In the genomic region with DNA sequence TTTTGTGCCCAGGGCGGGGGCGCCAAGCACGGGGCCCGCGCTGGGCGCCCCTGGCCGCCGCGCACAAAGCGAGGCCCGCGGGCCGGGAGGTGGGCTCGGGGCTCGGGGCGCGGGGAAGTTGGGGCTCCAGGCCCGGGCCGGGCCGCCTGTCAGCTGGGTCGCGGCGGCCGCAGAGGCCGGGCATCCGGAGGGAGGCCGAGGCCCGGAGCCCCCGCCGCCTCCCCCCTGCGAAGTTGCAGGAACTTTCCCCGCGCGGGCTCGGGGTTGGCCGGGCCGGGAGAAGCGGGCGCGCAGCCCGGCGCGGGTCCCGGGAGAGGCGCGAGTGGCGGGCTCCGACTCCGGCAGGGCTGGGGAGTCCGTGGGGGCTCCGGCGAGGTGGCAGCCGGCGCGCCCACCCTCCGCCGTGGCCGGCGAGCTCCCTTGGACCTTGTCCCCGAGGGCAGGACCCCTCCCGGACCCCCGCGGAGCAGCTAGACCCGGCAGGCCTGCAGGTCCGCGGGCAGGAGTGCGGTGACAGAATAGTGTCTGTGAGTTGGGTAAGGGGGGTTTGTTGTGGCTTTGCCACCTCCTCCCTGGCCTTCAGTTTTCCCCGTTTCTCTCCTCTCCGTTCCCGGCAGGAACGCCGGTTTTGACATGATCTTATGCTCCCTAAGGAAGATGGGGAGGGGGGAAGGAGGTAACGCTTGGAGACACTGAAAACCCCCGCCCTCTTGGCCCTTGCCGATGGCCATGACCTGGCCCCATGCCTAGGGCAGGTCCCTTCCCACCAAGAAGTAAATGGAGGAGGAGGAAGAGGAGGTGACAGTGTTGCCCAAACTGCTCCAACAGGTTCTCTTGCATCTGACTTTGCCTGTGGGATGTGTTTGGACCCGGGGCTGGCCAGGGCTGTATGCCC, we compare ENCODE assay signal across 8 cellular contexts. TPM values are rescaled to one million over a fixed set of nuclear protein-coding genes. Genes with fewer than 3 reads are reported as not detected.
DNase-seq lines count a peak whose midpoint lies in the region; ATAC-seq and TF ChIP-seq lines count a peak whose summit lies in the region.

No MANE protein-coding gene starts in this region.

- WGBS in lower leg skin, 2 donors = 2 to 3% methylated on average over 15 to 49 of the region's 76 CpGs
- 4% methylated on average over 76 of the region's 76 CpGs for WGBS in thymus

- TF ChIP-seq POLR2A in Peyer's patch (IDR thresholded peaks at IDR 0.05) (no peak), lower leg skin (IDR thresholded peaks at IDR 0.05) (no peak)

- peak; percentile 19 for DNase-seq in Caki2 (ENCODE audit: low read depth)
- DNase-seq in Peyer's patch = peak in 2 of 3 donors; percentile 53 to 65
- no peak for DNase-seq in choroid plexus epithelial cell (ENCODE audit: low read depth)
- peak in 1 of 2 donors; percentile 90 for DNase-seq in lower leg skin (ENCODE audit: low spot score in 2 of 2)
- DNase-seq in NCI-H446 (lab: John Stamatoyannopoulos, UW) = no peak
- DNase-seq in cerebellar nuclear complex (lab: John Stamatoyannopoulos, UW) = no peak

- H3K36me3 ChIP-seq in Peyer's patch (no peaks in the 10 kb centered on the region), thymus (ENCODE audit: control insufficient read depth, insufficient read depth) (no peaks in the 10 kb centered on the region)

- in situ Hi-C loops in Caki2 (cut with HindIII; ENCODE audit: low pct_unique_long_range_greater_than_20kb, low sequenced_read_pairs) = no loop called here

- H3K27me3 ChIP-seq in Peyer's patch = no peaks in the 10 kb centered on the region
- H3K27me3 ChIP-seq in thymus (ENCODE audit: control insufficient read depth, insufficient read depth) = no peaks in the 10 kb centered on the region

- H3K4me1 ChIP-seq in Peyer's patch (peaks cover 0 to 61% (median 12%) of the 10 kb centered on the region in 4 donors), thymus (ENCODE audit: control insufficient read depth, insufficient read depth, low read length) (peaks cover 22% of the 10 kb centered on the region)

- H3K27ac ChIP-seq in Peyer's patch = peak overlapping the region; percentile 48 to 95 (median 79)
- peak overlapping the region; percentile 15 for H3K27ac ChIP-seq in thymus (ENCODE audit: low read depth)

- no peak for TF ChIP-seq CTCF in Peyer's patch (IDR thresholded peaks at IDR 0.05)
- no peak for TF ChIP-seq CTCF in choroid plexus epithelial cell (conservative IDR thresholded peaks at IDR 0.05; ENCODE audit: low read depth, low read length)
- no peak for TF ChIP-seq CTCF in lower leg skin (IDR thresholded peaks at IDR 0.05)

- H3K9me3 ChIP-seq in Peyer's patch = no peaks in the 10 kb centered on the region
- no peaks in the 10 kb centered on the region for H3K9me3 ChIP-seq in thymus (ENCODE audit: control insufficient read depth)

- intact Hi-C loops in lower leg skin (cut with DNase I; ENCODE audit: low total_unique reads) = no loop called here

- peak; percentile 20 for ATAC-seq in GM21723 (IDR thresholded peaks at IDR 0.05; ENCODE audit: unreplicated experiment)

- H3K4me3 ChIP-seq in Peyer's patch (peak overlapping the region; percentile 78 to 99 (median 94)), choroid plexus epithelial cell (ENCODE audit: low read depth, low read length) (peak overlapping the region; percentile 68), lower leg skin (ENCODE audit: low read depth, poor library complexity, severe bottlenecking) (peak overlapping the region; percentile 51), thymus (ENCODE audit: low read length) (peak overlapping the region; percentile 75)

RNA-seq across cellular contexts. Expression of gene PHF2, which starts 0.9 kb away (rescaled TPM):
- total RNA-seq in Caki2 (2014; rRNA removed; shearing (Covaris generic); ENCODE audit: low replicate concordance) = 4.8 and 7.2 TPM in 2 replicates
- total RNA-seq in Peyer's patch = 10 to 100 TPM; 12.3 to 26.4 (median 19.5) TPM
- 10 to 100 TPM; 23.3 to 33.1 (median 28.6) TPM for total RNA-seq in lower leg skin
- polyA plus RNA-seq in thymus = 26.8 TPM

Comparison
In these comparisons a context has a peak if more than half of its experiments do, and no peak if none do; other contexts are left out.
1. DNase-seq: peak in Caki2 (single experiment) and Peyer's patch (2 of 3); none in choroid plexus epithelial cell (single experiment), NCI-H446 (0 of 2) and cerebellar nuclear complex (0 of 2).
2. Peak in every context shown above with its lines, with median percentiles within 50 percentile points of each other: H3K4me3 ChIP-seq.